In the genomic region with DNA sequence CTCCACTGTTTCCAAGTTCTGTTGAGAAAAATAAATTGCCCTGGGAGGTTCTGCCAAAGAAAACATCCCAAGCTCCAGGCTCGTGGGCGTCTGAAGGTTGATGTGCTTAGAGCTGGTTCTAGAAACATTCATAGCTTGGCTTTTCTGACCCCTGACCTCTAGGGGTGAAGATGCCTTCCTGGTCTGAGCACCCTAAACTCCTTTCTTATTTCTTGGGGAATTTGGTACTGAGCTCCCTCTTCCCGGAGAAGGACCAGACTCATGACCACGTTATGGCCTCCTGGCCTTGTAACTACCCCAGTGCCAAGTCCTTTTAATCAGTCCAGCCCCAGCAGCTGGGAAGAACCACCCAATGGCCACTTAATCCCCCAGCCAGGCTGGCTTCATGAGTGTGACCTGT, we compare ENCODE assay signal across 20 cellular contexts.
DNase-seq lines count a peak whose midpoint lies in the region; ATAC-seq and TF ChIP-seq lines count a peak whose summit lies in the region.
"Had no signal": no experiment of that assay in that cellular context is flagged by ENCODE, and none has a peak within 500 bp of the region (broad histone marks: within the 10 kb centered on the region; RNA-seq: fewer than 3 reads in every experiment).

No MANE protein-coding gene starts in this region.

- H3K27me3 Mint-ChIP-seq in T-cell: no peaks in the 10 kb centered on the region

- H3K9me3 ChIP-seq in liver (ENCODE audit: control insufficient read depth in 4 of 4, low read length in 3 of 4) (no peaks in the 10 kb centered on the region), right lobe of liver (no peaks in the 10 kb centered on the region), spleen (no peaks in the 10 kb centered on the region)
- H3K9me3 ChIP-seq: BLaER1 treated with 17β-estradiol and CSF1 and Interleukin-3, amounts not matched to agents 10 nM and 100 nM; Peyer's patch had no signal

- H3K27ac ChIP-seq in liver (ENCODE audit: low read depth in 1 of 2, low read length in 2 of 2) (no peak overlapping the region), right lobe of liver (no peak overlapping the region), spleen (peak overlapping the region in 4 of 8 donors; percentile 4 to 33 (median 20)), caudate nucleus (ENCODE audit: low read depth, low read length) (no peak overlapping the region)
- H3K27ac ChIP-seq: BLaER1 treated with 17β-estradiol and CSF1 and Interleukin-3, amounts not matched to agents 10 nM and 100 nM had no signal

- H3K36me3 Mint-ChIP-seq in T-cell: no peaks in the 10 kb centered on the region
- H3K36me3 Mint-ChIP-seq: IgD-negative memory B cell had no signal

- H3K27me3 ChIP-seq in liver (ENCODE audit: control insufficient read depth in 4 of 4, insufficient read depth in 4 of 4, low read length in 3 of 4): no peaks in the 10 kb centered on the region
- H3K27me3 ChIP-seq in right lobe of liver: no peaks in the 10 kb centered on the region
- no peaks in the 10 kb centered on the region for H3K27me3 ChIP-seq in spleen (replicated peaks in 1 of 7)
- H3K27me3 ChIP-seq: BLaER1 treated with 17β-estradiol and CSF1 and Interleukin-3, amounts not matched to agents 10 nM and 100 nM; Peyer's patch had no signal

- intact Hi-C loops in right lobe of liver (cut with DNase I) (no loop called here), spleen (cut with DNase I; ENCODE audit: low total_unique reads) (no loop called here)

- CTCF ChIA-PET in T-cell (lab: Charles Lee): no interaction called here

- ATAC-seq in right lobe of liver: no peak
- ATAC-seq in T-cell (replicated peaks in 1 of 4): no peak

- no peak for TF ChIP-seq RAD21 in liver (IDR thresholded peaks at IDR 0.05)

- H3K9ac ChIP-seq in liver (ENCODE audit: low read depth in 1 of 2, low read length in 2 of 2): no peak overlapping the region
- H3K9ac ChIP-seq: BLaER1 treated with 17β-estradiol and CSF1 and Interleukin-3, amounts not matched to agents 10 nM and 100 nM had no signal

- no peak for DNase-seq in right lobe of liver
- peak; percentile 8 for DNase-seq in fibroblast of peridontal ligament (ENCODE audit: extremely low read depth)
- DNase-seq in spleen: peak; percentile 1
- DNase-seq in T-cell: no peak
- DNase-seq in caudate nucleus (lab: John Stamatoyannopoulos, UW): no peak
- no peak for DNase-seq in activated T-cell treated with anti-CD3 and anti-CD28 coated beads for 4 hours
- DNase-seq in OCI-M1 (lab: John Stamatoyannopoulos, UW): no peak
- DNase-seq: 8988T, DMS 273 treated with DMSO at 0.1 percent for 48 hours, EL, HCEC 1CT, NCI-H1417 treated with DMSO at 0.1 percent for 48 hours, NCI-H2029, NCI-H2171 treated with DMSO at 0.1 percent for 48 hours, NCI-H510A, NCI-H82, Peyer's patch had no signal

- H3K36me3 ChIP-seq in liver (ENCODE audit: control insufficient read depth in 4 of 4, insufficient read depth in 3 of 4, low read depth in 1 of 4, low read length in 3 of 4) (no peaks in the 10 kb centered on the region), right lobe of liver (no peaks in the 10 kb centered on the region), spleen (peaks cover 0 to 13% (median 0%) of the 10 kb centered on the region in 6 donors)
- H3K36me3 ChIP-seq: BLaER1 treated with 17β-estradiol and CSF1 and Interleukin-3, amounts not matched to agents 10 nM and 100 nM; Peyer's patch had no signal

- H3K27ac Mint-ChIP-seq in T-cell: no peak overlapping the region
- H3K27ac Mint-ChIP-seq: IgD-negative memory B cell had no signal

- 55% methylated on average over 4 of the region's 4 CpGs for WGBS in liver
- 29% methylated on average over 2 of the region's 4 CpGs for WGBS in right lobe of liver (ENCODE audit: insufficient coverage, low coverage, low lambda C conversion rate, missing lambda C conversion rate)
- 67 to 85% (median 81%) methylated on average over 4 of the region's 4 CpGs for WGBS in spleen, 5 donors

- H3K4me1 Mint-ChIP-seq in T-cell: peaks cover 0 to 4% (median 0%) of the 10 kb centered on the region in 3 donors

- TF ChIP-seq CTCF in liver (IDR thresholded peaks at IDR 0.05; ENCODE audit: low read depth, low read length, missing input control) (no peak), right lobe of liver (IDR thresholded peaks at IDR 0.05) (no peak), spleen (IDR thresholded peaks at IDR 0.05 in 8 of 11, conservative IDR thresholded peaks at IDR 0.05 in 3 of 11) (no peak)

- POLR2A ChIA-PET in T-cell (lab: Charles Lee): no interaction called here

- H3K9me3 Mint-ChIP-seq in T-cell: no peaks in the 10 kb centered on the region

- TF ChIP-seq POLR2A in right lobe of liver (IDR thresholded peaks at IDR 0.05) (no peak), spleen (IDR thresholded peaks at IDR 0.05) (no peak)

- H3K4me1 ChIP-seq in liver (ENCODE audit: control insufficient read depth in 4 of 4, insufficient read depth in 4 of 4, low read length in 3 of 4) (no peaks in the 10 kb centered on the region), right lobe of liver (no peaks in the 10 kb centered on the region), spleen (peaks cover 0 to 26% (median 5%) of the 10 kb centered on the region in 6 donors)

- H3K4me3 ChIP-seq in liver (ENCODE audit: low read depth in 1 of 3, low read length in 3 of 3) (no peak overlapping the region), right lobe of liver (no peak overlapping the region), spleen (no peak overlapping the region)
- H3K4me3 ChIP-seq: BLaER1 treated with 17β-estradiol and CSF1 and Interleukin-3, amounts not matched to agents 10 nM and 100 nM; Peyer's patch had no signal

- no peak overlapping the region for H3K4me3 Mint-ChIP-seq in T-cell
- H3K4me3 Mint-ChIP-seq: IgD-negative memory B cell had no signal

TF ChIP-seq in liver, 16 proteins besides CTCF, POLR2A, EP300 and RAD21:
- TF ChIP-seq YY1 (IDR thresholded peaks at IDR 0.05) (no peak), HNF4G (IDR thresholded peaks at IDR 0.05) (no peak), NR2F2 (IDR thresholded peaks at IDR 0.05) (peak; percentile 69)

Comparison
In these comparisons a context has a peak if more than half of its experiments do, and no peak if none do; other contexts are left out.
1. DNase-seq: peak in fibroblast of peridontal ligament (single experiment) and spleen (single experiment); none in right lobe of liver (0 of 3), T-cell (0 of 34), caudate nucleus (0 of 61), activated T-cell treated with anti-CD3 and anti-CD28 coated beads for 4 hours (single experiment) and OCI-M1 (single experiment).